Comparison of ENCODE assay signal across 8 cellular contexts in genomic region chr7:128108641-128109423, GRCh38.
DNase-seq lines count a peak whose midpoint lies in the region; ATAC-seq and TF ChIP-seq lines count a peak whose summit lies in the region.

No MANE protein-coding gene starts in this region.

- intact Hi-C loops in Right ventricle myocardium superior (cut with DNase I) (no loop called here), cardiac septum (cut with DNase I) (no loop called here)

- no peak for DNase-seq in Right ventricle myocardium superior
- no peak for DNase-seq in cardiac septum (ENCODE audit: low spot score)
- DNase-seq in SIG-M5 treated with dmso at 0.1 percent for 504 hours (lab: John Stamatoyannopoulos, UW; ENCODE audit: unreplicated experiment), result peak; percentile 93
- DNase-seq in iPS-NIHi11 (ENCODE audit: low spot score), result no peak
- no peak for DNase-seq in NCI-H2107 (lab: John Stamatoyannopoulos, UW)
- DNase-seq in activated gamma-delta T cell treated with Interleukin-2 at 50 U/mL for 16 hours, result no peak

- no peaks in the 10 kb centered on the region for H3K36me3 ChIP-seq in neutrophil

- peak overlapping the region; percentile 1 to 52 for H3K4me3 ChIP-seq in neutrophil (ENCODE audit: low read depth in 1 of 2, low read length in 1 of 2)

- peak overlapping the region; percentile 84 for H3K27ac ChIP-seq in neutrophil

- ATAC-seq in Right ventricle myocardium superior (ENCODE audit: poor library complexity) (peak; percentile 39), HG02981 (IDR thresholded peaks at IDR 0.05; ENCODE audit: unreplicated experiment) (peak; percentile 90)

- no peak for TF ChIP-seq CTCF in neutrophil (IDR thresholded peaks at IDR 0.05)

- no peaks in the 10 kb centered on the region for H3K9me3 ChIP-seq in neutrophil

- peaks cover 36% of the 10 kb centered on the region for H3K27me3 ChIP-seq in neutrophil

- H3K4me1 ChIP-seq in neutrophil (ENCODE audit: control insufficient read depth in 1 of 2, insufficient read depth in 1 of 2, low read depth in 1 of 2, low read length in 1 of 2), result peaks cover 46 to 71% of the 10 kb centered on the region in 2 experiments
